ENCODE assay signal across 1 cellular context in the genomic region with DNA sequence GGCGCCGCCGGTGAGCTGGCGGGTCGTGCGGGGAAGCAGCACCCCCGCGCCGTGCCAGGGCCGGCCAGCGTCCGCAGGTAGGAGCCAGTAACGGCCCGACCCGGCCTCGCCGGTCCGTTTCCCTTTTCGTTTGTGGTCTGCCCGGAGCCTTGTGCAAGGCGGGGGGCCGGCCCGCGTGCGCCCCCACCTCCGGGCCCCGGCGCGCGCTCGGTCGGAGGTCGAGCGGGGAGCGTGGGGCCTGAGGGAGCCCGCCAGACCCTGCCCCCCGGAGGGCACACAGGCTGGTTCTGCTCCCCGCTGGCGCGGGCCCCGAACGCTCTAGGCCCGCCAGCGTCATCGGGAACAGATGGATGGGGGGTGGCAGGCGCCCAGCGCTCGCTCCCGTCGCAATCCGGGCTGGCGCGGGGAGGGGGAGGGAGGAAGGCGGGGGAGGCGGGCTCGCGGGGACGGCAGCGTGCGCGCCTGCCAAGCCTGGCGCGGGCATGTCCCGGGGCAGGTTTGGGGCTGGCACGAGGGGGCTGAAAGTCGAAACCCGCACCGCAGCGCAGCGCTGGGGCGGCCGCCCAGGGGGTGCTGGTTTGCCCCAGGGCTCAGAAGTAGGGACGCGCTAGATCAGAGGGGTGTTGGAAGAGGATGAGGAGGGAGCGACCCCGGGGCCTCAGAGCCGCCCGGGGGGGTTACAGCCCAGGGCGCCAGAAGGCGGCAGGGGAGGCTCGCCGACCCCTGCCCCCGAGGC.
A peak's percentile ranks its signal among the peaks of the same experiment; 100 is the strongest.
TF ChIP-seq lines count a peak whose summit lies in the region.

No MANE protein-coding gene starts in this region.

TF ChIP-seq in HepG2, 621 proteins besides CTCF, POLR2A, EP300 and RAD21 (continues in another document):
- peak; percentile 88 for TF ChIP-seq DNMT1 (CRISPR knock-in tag; IDR thresholded peaks at IDR 0.05)
- peak; percentile 38; the same call in 1 of the 2 replicates for TF ChIP-seq YEATS4 (CRISPR knock-in tag; IDR thresholded peaks at IDR 0.05; ENCODE audit: borderline replicate concordance)
- 0 out of 2 replicates have a peak, but pooled peaks have one; percentile 13 for TF ChIP-seq GATAD2A (CRISPR knock-in tag; IDR thresholded peaks at IDR 0.05)
- no peak for TF ChIP-seq HNF4G (IDR thresholded peaks at IDR 0.05; ENCODE audit: borderline replicate concordance, low read depth, low read length)
- no peak for TF ChIP-seq HNF4G (CRISPR knock-in tag; IDR thresholded peaks at IDR 0.05; ENCODE audit: borderline replicate concordance, low read depth)
- TF ChIP-seq ZNF644 (CRISPR knock-in tag; IDR thresholded peaks at IDR 0.05; ENCODE audit: low read depth) = no peak
- TF ChIP-seq, protein P1, sequence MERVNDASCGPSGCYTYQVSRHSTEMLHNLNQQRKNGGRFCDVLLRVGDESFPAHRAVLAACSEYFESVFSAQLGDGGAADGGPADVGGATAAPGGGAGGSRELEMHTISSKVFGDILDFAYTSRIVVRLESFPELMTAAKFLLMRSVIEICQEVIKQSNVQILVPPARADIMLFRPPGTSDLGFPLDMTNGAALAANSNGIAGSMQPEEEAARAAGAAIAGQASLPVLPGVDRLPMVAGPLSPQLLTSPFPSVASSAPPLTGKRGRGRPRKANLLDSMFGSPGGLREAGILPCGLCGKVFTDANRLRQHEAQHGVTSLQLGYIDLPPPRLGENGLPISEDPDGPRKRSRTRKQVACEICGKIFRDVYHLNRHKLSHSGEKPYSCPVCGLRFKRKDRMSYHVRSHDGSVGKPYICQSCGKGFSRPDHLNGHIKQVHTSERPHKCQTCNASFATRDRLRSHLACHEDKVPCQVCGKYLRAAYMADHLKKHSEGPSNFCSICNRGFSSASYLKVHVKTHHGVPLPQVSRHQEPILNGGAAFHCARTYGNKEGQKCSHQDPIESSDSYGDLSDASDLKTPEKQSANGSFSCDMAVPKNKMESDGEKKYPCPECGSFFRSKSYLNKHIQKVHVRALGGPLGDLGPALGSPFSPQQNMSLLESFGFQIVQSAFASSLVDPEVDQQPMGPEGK (CRISPR knock-in tag; IDR thresholded peaks at IDR 0.05) = peak; percentile 75
- TF ChIP-seq ZMAT3 (CRISPR knock-in tag; conservative IDR thresholded peaks at IDR 0.05) = peak; percentile 67; the same call in 1 of the 2 replicates
- TF ChIP-seq ZNF776 (CRISPR knock-in tag; IDR thresholded peaks at IDR 0.05) = peak; percentile 73; the same call in 1 of the 2 replicates
- no peak; the same call in 1 of the 2 replicates for TF ChIP-seq POGK (CRISPR knock-in tag; conservative IDR thresholded peaks at IDR 0.05)
- no peak for TF ChIP-seq ZNF878 (CRISPR knock-in tag; IDR thresholded peaks at IDR 0.05)
- peak; percentile 67 for TF ChIP-seq HNRNPLL (IDR thresholded peaks at IDR 0.05; ENCODE audit: low read depth, low read length, poor library complexity, severe bottlenecking)
- peak; percentile 13; the same call in 1 of the 2 replicates for TF ChIP-seq FOXM1 (CRISPR knock-in tag; IDR thresholded peaks at IDR 0.05)
- peak; percentile 70 for TF ChIP-seq ZBTB7B (CRISPR knock-in tag; IDR thresholded peaks at IDR 0.05)
- peak; percentile 69 for TF ChIP-seq SAP130 (CRISPR knock-in tag; IDR thresholded peaks at IDR 0.05; ENCODE audit: low read depth)
- TF ChIP-seq RBFOX2 (IDR thresholded peaks at IDR 0.05; ENCODE audit: low read depth, low read length) = peak; percentile 74
- peak; percentile 48; the same call in 1 of the 2 replicates for TF ChIP-seq CREBL2 (CRISPR knock-in tag; IDR thresholded peaks at IDR 0.05; ENCODE audit: borderline replicate concordance)
- TF ChIP-seq MAZ (IDR thresholded peaks at IDR 0.05; ENCODE audit: borderline replicate concordance, low read depth, low read length) = peak; percentile 62; the same call in 1 of the 2 replicates
- no peak; the same call in 1 of the 2 replicates for TF ChIP-seq MAZ (CRISPR knock-in tag; IDR thresholded peaks at IDR 0.05; ENCODE audit: low read depth)
- TF ChIP-seq, protein P2, sequence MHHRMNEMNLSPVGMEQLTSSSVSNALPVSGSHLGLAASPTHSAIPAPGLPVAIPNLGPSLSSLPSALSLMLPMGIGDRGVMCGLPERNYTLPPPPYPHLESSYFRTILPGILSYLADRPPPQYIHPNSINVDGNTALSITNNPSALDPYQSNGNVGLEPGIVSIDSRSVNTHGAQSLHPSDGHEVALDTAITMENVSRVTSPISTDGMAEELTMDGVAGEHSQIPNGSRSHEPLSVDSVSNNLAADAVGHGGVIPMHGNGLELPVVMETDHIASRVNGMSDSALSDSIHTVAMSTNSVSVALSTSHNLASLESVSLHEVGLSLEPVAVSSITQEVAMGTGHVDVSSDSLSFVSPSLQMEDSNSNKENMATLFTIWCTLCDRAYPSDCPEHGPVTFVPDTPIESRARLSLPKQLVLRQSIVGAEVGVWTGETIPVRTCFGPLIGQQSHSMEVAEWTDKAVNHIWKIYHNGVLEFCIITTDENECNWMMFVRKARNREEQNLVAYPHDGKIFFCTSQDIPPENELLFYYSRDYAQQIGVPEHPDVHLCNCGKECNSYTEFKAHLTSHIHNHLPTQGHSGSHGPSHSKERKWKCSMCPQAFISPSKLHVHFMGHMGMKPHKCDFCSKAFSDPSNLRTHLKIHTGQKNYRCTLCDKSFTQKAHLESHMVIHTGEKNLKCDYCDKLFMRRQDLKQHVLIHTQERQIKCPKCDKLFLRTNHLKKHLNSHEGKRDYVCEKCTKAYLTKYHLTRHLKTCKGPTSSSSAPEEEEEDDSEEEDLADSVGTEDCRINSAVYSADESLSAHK (CRISPR knock-in tag; IDR thresholded peaks at IDR 0.05; ENCODE audit: borderline replicate concordance) = no peak
- TF ChIP-seq ZNF784 (CRISPR knock-in tag; IDR thresholded peaks at IDR 0.05; ENCODE audit: borderline replicate concordance) = 0 out of 2 replicates have a peak, but pooled peaks have one; percentile 33
- TF ChIP-seq ZNF256 (CRISPR knock-in tag; conservative IDR thresholded peaks at IDR 0.05) = no peak
- TF ChIP-seq CAMTA2 (CRISPR knock-in tag; IDR thresholded peaks at IDR 0.05; ENCODE audit: borderline replicate concordance) = 0 out of 2 replicates have a peak, but pooled peaks have one; percentile 55
- peak; percentile 66 for TF ChIP-seq ZNF777 (CRISPR knock-in tag; IDR thresholded peaks at IDR 0.05)
- peak; percentile 50; the same call in 1 of the 2 replicates for TF ChIP-seq AKAP8 (CRISPR knock-in tag; IDR thresholded peaks at IDR 0.05)
- TF ChIP-seq ZNF83 (CRISPR knock-in tag; IDR thresholded peaks at IDR 0.05; ENCODE audit: borderline replicate concordance) = 0 out of 2 replicates have a peak, but pooled peaks have one; percentile 36
- peak; percentile 11 for TF ChIP-seq AGO1 (IDR thresholded peaks at IDR 0.05; ENCODE audit: low read depth, low read length, poor library complexity, severe bottlenecking)
- 0 out of 2 replicates have a peak, but pooled peaks have one; percentile 30 for TF ChIP-seq ZNF274 (CRISPR knock-in tag; IDR thresholded peaks at IDR 0.05)
- peak; percentile 35 for TF ChIP-seq HOXA3 (CRISPR knock-in tag; IDR thresholded peaks at IDR 0.05)
- TF ChIP-seq HNRNPL (IDR thresholded peaks at IDR 0.05; ENCODE audit: low read depth, low read length) = peak; percentile 92
- 0 out of 2 replicates have a peak, but pooled peaks have one; percentile 27 for TF ChIP-seq ZNF619 (CRISPR knock-in tag; IDR thresholded peaks at IDR 0.05)
- TF ChIP-seq CSRNP1 (CRISPR knock-in tag; IDR thresholded peaks at IDR 0.05) = 0 out of 2 replicates have a peak, but pooled peaks have one; percentile 22
- no peak for TF ChIP-seq SIX1 (CRISPR knock-in tag; IDR thresholded peaks at IDR 0.05; ENCODE audit: borderline replicate concordance)
- TF ChIP-seq ZNF7 (CRISPR knock-in tag; IDR thresholded peaks at IDR 0.05) = no peak
- TF ChIP-seq AHR (CRISPR knock-in tag; IDR thresholded peaks at IDR 0.05) = 0 out of 2 replicates have a peak, but pooled peaks have one; percentile 5
- peak; percentile 52; the same call in 1 of the 2 replicates for TF ChIP-seq PHF8 (CRISPR knock-in tag; IDR thresholded peaks at IDR 0.05)
- TF ChIP-seq ZFY (CRISPR knock-in tag; IDR thresholded peaks at IDR 0.05) = peak; percentile 32
- 0 out of 2 replicates have a peak, but pooled peaks have one; percentile 30 for TF ChIP-seq SMAD3 (CRISPR knock-in tag; IDR thresholded peaks at IDR 0.05)
- peak; percentile 62; the same call in 1 of the 2 replicates for TF ChIP-seq ZSCAN20 (CRISPR knock-in tag; IDR thresholded peaks at IDR 0.05; ENCODE audit: borderline replicate concordance)
- TF ChIP-seq, protein P3, sequence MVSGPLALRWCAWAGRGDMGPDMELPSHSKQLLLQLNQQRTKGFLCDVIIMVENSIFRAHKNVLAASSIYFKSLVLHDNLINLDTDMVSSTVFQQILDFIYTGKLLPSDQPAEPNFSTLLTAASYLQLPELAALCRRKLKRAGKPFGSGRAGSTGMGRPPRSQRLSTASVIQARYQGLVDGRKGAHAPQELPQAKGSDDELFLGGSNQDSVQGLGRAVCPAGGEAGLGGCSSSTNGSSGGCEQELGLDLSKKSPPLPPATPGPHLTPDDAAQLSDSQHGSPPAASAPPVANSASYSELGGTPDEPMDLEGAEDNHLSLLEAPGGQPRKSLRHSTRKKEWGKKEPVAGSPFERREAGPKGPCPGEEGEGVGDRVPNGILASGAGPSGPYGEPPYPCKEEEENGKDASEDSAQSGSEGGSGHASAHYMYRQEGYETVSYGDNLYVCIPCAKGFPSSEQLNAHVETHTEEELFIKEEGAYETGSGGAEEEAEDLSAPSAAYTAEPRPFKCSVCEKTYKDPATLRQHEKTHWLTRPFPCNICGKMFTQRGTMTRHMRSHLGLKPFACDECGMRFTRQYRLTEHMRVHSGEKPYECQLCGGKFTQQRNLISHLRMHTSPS (CRISPR knock-in tag; IDR thresholded peaks at IDR 0.05; ENCODE audit: low read depth) = peak; percentile 50; the same call in 1 of the 2 replicates
- TF ChIP-seq TFDP2 (CRISPR knock-in tag; IDR thresholded peaks at IDR 0.05) = peak; percentile 21; the same call in 1 of the 2 replicates
- TF ChIP-seq SRF (IDR thresholded peaks at IDR 0.05; ENCODE audit: low read depth, low read length) = no peak
- TF ChIP-seq ZNF614 (CRISPR knock-in tag; IDR thresholded peaks at IDR 0.05; ENCODE audit: borderline replicate concordance) = no peak
- TF ChIP-seq FOXO1 (CRISPR knock-in tag; IDR thresholded peaks at IDR 0.05) = peak; percentile 11; the same call in 1 of the 2 replicates
- TF ChIP-seq, protein P4, sequence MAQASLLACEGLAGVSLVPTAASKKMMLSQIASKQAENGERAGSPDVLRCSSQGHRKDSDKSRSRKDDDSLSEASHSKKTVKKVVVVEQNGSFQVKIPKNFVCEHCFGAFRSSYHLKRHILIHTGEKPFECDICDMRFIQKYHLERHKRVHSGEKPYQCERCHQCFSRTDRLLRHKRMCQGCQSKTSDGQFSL (CRISPR knock-in tag; IDR thresholded peaks at IDR 0.05) = peak; percentile 78; the same call in 1 of the 2 replicates
- TF ChIP-seq ZNF180 (CRISPR knock-in tag; IDR thresholded peaks at IDR 0.05; ENCODE audit: borderline replicate concordance, low read depth) = no peak
- TF ChIP-seq SMARCC2 (IDR thresholded peaks at IDR 0.05) = no peak
- peak; percentile 47; the same call in 1 of the 2 replicates for TF ChIP-seq BCL3 (CRISPR knock-in tag; IDR thresholded peaks at IDR 0.05)
- no peak for TF ChIP-seq PHB2 (IDR thresholded peaks at IDR 0.05; ENCODE audit: partially characterized antibody)
- no peak for TF ChIP-seq FIP1L1 (IDR thresholded peaks at IDR 0.05; ENCODE audit: borderline replicate concordance, insufficient read depth, low read depth, low read length)
